9 cellular contexts compared by ENCODE assay signal in the genomic region with DNA sequence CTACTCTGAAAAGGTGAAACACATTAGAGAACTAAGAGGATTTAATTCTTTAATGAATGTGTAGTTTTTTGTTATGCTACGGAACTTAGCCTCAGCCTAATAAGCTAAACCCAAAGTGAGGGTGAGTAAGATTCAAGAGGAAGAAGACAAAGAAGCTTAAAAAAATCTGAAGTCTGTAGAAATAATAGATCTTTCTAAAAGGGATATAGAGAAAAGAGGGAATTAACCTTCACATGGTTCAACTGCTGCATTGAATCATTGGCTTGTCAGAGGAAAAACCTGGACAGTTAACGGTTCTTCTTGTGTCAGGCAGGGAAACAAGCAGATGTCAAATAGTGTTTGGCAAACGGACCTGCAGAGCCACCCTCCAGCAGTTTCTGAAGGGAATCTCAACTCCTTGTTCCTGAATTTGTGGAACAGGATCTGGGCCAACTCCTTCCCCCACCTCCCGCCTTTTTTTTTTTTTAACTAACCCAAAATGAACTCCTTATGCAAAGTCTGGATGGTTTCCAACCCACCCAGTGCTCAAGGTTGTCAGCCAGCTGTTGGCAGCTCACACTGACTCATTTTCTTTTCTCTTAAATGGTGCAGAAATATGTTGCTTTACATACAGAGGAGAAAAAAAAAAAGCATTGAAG.
DNase-seq lines count a peak whose midpoint lies in the region; ATAC-seq and TF ChIP-seq lines count a peak whose summit lies in the region.
"Had no signal": no experiment of that assay in that cellular context is flagged by ENCODE, and none has a peak within 500 bp of the region (broad histone marks: within the 10 kb centered on the region; RNA-seq: fewer than 3 reads in every experiment).

No MANE protein-coding gene starts in this region.

- peak overlapping the region; percentile 65 for H3K27ac ChIP-seq in WERI-Rb-1

- TF ChIP-seq RAD21 in Ishikawa (IDR thresholded peaks at IDR 0.05; ENCODE audit: low read depth), result no peak

- no peak for ATAC-seq in GM21528 (IDR thresholded peaks at IDR 0.05; ENCODE audit: low FRiP score, unreplicated experiment)
- ATAC-seq: natural killer cell had no signal

- no peak for TF ChIP-seq EP300 in Ishikawa (IDR thresholded peaks at IDR 0.05; ENCODE audit: borderline replicate concordance)

- H3K4me3 ChIP-seq in WERI-Rb-1 (ENCODE audit: low read depth, low read length), result no peak overlapping the region

- H3K27me3 ChIP-seq in WERI-Rb-1 (ENCODE audit: insufficient read depth, low read depth, severe bottlenecking), result no peaks in the 10 kb centered on the region

- no peak for TF ChIP-seq CTCF in WERI-Rb-1 (IDR thresholded peaks at IDR 0.05; ENCODE audit: low read depth, low read length)

- H3K9me3 ChIP-seq in WERI-Rb-1 (ENCODE audit: severe bottlenecking), result no peaks in the 10 kb centered on the region

- no peaks in the 10 kb centered on the region for H3K36me3 ChIP-seq in WERI-Rb-1

- DNase-seq in AG08395 (ENCODE audit: low spot score), result peak; percentile 62
- DNase-seq in WERI-Rb-1, result peak; percentile 56
- peak; percentile 33 for DNase-seq in left kidney (ENCODE audit: low read depth, low spot score)
- DNase-seq in activated CD4-positive, alpha-beta T cell treated with anti-CD3 and anti-CD28 coated beads, Interleukin-2, amount 50 U/mL, for 1 hour, result no peak
- DNase-seq in OCI-M1 (lab: John Stamatoyannopoulos, UW), result no peak
- no peak for DNase-seq in NK-92 (lab: John Stamatoyannopoulos, UW; ENCODE audit: unreplicated experiment)
- DNase-seq: natural killer cell had no signal

TF ChIP-seq in Ishikawa, 13 proteins besides CTCF, POLR2A, EP300 and RAD21:
- TF ChIP-seq, protein P1, sequence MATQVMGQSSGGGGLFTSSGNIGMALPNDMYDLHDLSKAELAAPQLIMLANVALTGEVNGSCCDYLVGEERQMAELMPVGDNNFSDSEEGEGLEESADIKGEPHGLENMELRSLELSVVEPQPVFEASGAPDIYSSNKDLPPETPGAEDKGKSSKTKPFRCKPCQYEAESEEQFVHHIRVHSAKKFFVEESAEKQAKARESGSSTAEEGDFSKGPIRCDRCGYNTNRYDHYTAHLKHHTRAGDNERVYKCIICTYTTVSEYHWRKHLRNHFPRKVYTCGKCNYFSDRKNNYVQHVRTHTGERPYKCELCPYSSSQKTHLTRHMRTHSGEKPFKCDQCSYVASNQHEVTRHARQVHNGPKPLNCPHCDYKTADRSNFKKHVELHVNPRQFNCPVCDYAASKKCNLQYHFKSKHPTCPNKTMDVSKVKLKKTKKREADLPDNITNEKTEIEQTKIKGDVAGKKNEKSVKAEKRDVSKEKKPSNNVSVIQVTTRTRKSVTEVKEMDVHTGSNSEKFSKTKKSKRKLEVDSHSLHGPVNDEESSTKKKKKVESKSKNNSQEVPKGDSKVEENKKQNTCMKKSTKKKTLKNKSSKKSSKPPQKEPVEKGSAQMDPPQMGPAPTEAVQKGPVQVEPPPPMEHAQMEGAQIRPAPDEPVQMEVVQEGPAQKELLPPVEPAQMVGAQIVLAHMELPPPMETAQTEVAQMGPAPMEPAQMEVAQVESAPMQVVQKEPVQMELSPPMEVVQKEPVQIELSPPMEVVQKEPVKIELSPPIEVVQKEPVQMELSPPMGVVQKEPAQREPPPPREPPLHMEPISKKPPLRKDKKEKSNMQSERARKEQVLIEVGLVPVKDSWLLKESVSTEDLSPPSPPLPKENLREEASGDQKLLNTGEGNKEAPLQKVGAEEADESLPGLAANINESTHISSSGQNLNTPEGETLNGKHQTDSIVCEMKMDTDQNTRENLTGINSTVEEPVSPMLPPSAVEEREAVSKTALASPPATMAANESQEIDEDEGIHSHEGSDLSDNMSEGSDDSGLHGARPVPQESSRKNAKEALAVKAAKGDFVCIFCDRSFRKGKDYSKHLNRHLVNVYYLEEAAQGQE (IDR thresholded peaks at IDR 0.05; ENCODE audit: low read depth), result no peak
- peak; percentile 77 for TF ChIP-seq NFIC (IDR thresholded peaks at IDR 0.05)

Comparison
In these comparisons a context has a peak if more than half of its experiments do, and no peak if none do; other contexts are left out.
1. DNase-seq: peak in AG08395 (single experiment), WERI-Rb-1 (single experiment) and left kidney (single experiment); none in activated CD4-positive, alpha-beta T cell treated with anti-CD3 and anti-CD28 coated beads, Interleukin-2, amount 50 U/mL, for 1 hour (single experiment), OCI-M1 (single experiment) and NK-92 (single experiment).